ENCODE assay signal across 8 cellular contexts in the genomic region with DNA sequence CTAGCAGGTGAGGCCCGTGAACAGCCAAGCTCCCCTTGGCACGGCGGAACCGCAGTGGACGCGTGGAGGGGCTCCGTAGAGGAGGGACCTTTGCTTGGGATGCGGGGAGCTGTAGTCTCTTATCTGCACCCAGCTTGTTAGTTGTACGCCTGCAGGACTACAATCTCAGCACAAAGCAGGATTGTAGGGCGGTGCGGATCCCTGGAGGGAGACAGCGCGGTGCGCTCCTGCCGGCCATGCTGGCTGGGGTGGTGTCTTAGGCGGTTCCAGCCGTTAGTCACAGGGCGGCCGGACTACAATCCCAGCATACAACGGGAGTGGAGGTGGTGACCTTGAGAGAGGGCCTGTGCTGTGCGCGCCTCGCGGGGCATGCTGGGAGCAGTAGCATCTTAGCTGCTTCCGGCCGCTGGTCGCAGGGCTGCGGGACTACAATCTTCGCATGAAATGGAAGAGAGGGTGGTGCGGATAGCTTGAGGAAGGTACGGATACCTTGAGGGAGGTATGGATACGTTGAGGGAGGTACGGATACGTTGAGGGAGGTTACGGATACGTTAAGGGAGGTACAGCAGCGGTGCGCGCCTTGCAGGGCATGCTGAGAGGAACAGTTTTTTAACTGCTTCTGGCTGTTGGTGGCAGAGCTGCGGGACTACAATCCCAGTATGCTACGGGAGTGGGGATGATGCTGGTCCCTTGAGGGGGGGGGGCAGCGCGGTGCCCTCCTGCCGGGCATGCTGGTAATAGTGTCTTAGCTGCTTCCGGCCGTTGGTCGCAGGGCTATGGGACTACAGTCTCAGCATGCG.
DNase-seq lines count a peak whose midpoint lies in the region; TF ChIP-seq lines count a peak whose summit lies in the region.

No MANE protein-coding gene starts in this region.

- H3K27ac ChIP-seq in MM.1S (ENCODE audit: low read length) = peak overlapping the region; percentile 71; the same call in 1 of the 2 replicates

- peak overlapping the region; percentile 64 for H3K9ac ChIP-seq in MM.1S (ENCODE audit: low read length)

- in situ Hi-C loops in G401 (cut with HindIII; ENCODE audit: low sequenced_read_pairs) (no loop called here), HAP-1 (cut with MboI; ENCODE audit: low sequenced_read_pairs) (no loop called here)

- no peaks in the 10 kb centered on the region for H3K9me2 ChIP-seq in MM.1S (replicated peaks; ENCODE audit: insufficient read depth, low read length)

- no peaks in the 10 kb centered on the region for H3K36me3 ChIP-seq in HAP-1 (replicated peaks)
- no peaks in the 10 kb centered on the region for H3K36me3 ChIP-seq in MM.1S (replicated peaks; ENCODE audit: insufficient read depth, low read length)
- H3K36me3 ChIP-seq in neuron (ENCODE audit: insufficient read depth, low read length) = no peaks in the 10 kb centered on the region

- H3K27me3 ChIP-seq in HAP-1 (ENCODE audit: low read depth) (no peaks in the 10 kb centered on the region), MM.1S (replicated peaks; ENCODE audit: insufficient read depth, low read length) (no peaks in the 10 kb centered on the region), neuron (ENCODE audit: insufficient read depth, low read length) (no peaks in the 10 kb centered on the region)

- H3F3A ChIP-seq in MM.1S (ENCODE audit: insufficient read depth, low read length) = peaks cover 9% of the 10 kb centered on the region

- no peak for TF ChIP-seq CTCF in MM.1S (IDR thresholded peaks at IDR 0.05; ENCODE audit: low read length)

- peak overlapping the region; percentile 97 for H3K4me2 ChIP-seq in MM.1S (ENCODE audit: low read depth, low read length)

- H3K4me3 ChIP-seq in HAP-1 (peak overlapping the region; percentile 60), MM.1S (ENCODE audit: low read length) (peak overlapping the region; percentile 96), neuron (ENCODE audit: low read length) (peak overlapping the region; percentile 83)

- peaks cover 28% of the 10 kb centered on the region for H3K79me2 ChIP-seq in MM.1S (ENCODE audit: low read length)

- H3K9me3 ChIP-seq in HAP-1 (no peaks in the 10 kb centered on the region), MM.1S (replicated peaks; ENCODE audit: insufficient read depth, low read length) (no peaks in the 10 kb centered on the region), neuron (ENCODE audit: low read length) (no peaks in the 10 kb centered on the region)

- H2AFZ ChIP-seq in MM.1S (ENCODE audit: low read length) (peak overlapping the region; percentile 87), neuron (ENCODE audit: low read depth, low read length) (peak overlapping the region; percentile 71)

- H3K4me1 ChIP-seq in HAP-1 (no peaks in the 10 kb centered on the region), MM.1S (ENCODE audit: low read length) (peaks cover 8% of the 10 kb centered on the region; the same call in 1 of the 2 replicates), neuron (ENCODE audit: insufficient read depth, low read length) (peaks cover 14% of the 10 kb centered on the region)

- peak; percentile 95 for DNase-seq in G401 (ENCODE audit: low spot score)
- DNase-seq in HAP-1 (ENCODE audit: low spot score in 2 of 2) = peak; percentile 94
- peak; percentile 95 for DNase-seq in MM.1S
- peak; percentile 92 for DNase-seq in SIG-M5 treated with dmso at 0.1 percent for 504 hours (lab: John Stamatoyannopoulos, UW; ENCODE audit: unreplicated experiment)
- peak; percentile 65 to 86 (median 76) for DNase-seq in activated naive CD4-positive, alpha-beta T cell (lab: John Stamatoyannopoulos, UW)
- DNase-seq in foreskin melanocyte = peak; percentile 94
- DNase-seq in stromal cell of bone marrow (ENCODE audit: low read depth) = peak; percentile 91

- no peaks in the 10 kb centered on the region for H4K20me1 ChIP-seq in MM.1S (ENCODE audit: insufficient read depth, low read length)

Comparison
In these comparisons a context has a peak if more than half of its experiments do, and no peak if none do; other contexts are left out.
1. Peak in every context shown above with its lines: DNase-seq, H3K4me3 ChIP-seq and H3K27ac ChIP-seq.